Comparison of ENCODE assay signal across 12 cellular contexts in genomic region chr12:123398918-123399617, GRCh38. TPM values are rescaled to one million over a fixed set of nuclear protein-coding genes. Genes with fewer than 3 reads are reported as not detected.
DNase-seq lines count a peak whose midpoint lies in the region; ATAC-seq and TF ChIP-seq lines count a peak whose summit lies in the region.
"Had no signal": no experiment of that assay in that cellular context is flagged by ENCODE, and none has a peak within 500 bp of the region (broad histone marks: within the 10 kb centered on the region; RNA-seq: fewer than 3 reads in every experiment).

No MANE protein-coding gene starts in this region.

- H3K27ac ChIP-seq in ACC112 (ENCODE audit: low read depth, low read length) (peak overlapping the region; percentile 66), gastroesophageal sphincter (peak overlapping the region; percentile 25 to 90 (median 84)), osteoblast (ENCODE audit: low read depth, low read length) (peak overlapping the region; percentile 61)

- peaks cover 11% of the 10 kb centered on the region for H3K4me1 ChIP-seq in ACC112 (ENCODE audit: control insufficient read depth, insufficient read depth, low read length, unreplicated experiment)
- H3K4me1 ChIP-seq in gastroesophageal sphincter, result peaks cover 0 to 82% (median 30%) of the 10 kb centered on the region in 3 donors
- H3K4me1 ChIP-seq in osteoblast (ENCODE audit: insufficient read depth, low read length), result peaks cover 31% of the 10 kb centered on the region

- H3K79me2 ChIP-seq in ACC112 (ENCODE audit: control insufficient read depth, insufficient read depth, low read length, unreplicated experiment), result peaks cover 58% of the 10 kb centered on the region
- H3K79me2 ChIP-seq in osteoblast (ENCODE audit: insufficient read depth, low read length), result peaks cover 83% of the 10 kb centered on the region

- H3K9me3 ChIP-seq in gastroesophageal sphincter (no peaks in the 10 kb centered on the region), osteoblast (ENCODE audit: low read depth, low read length) (no peaks in the 10 kb centered on the region)

- intact Hi-C loops in activated CD8-positive, alpha-beta T cell treated with anti-CD3 and anti-CD28 coated beads for 36 hours (cut with micrococcal nuclease), result no loop called here

- no peak for ATAC-seq in activated CD8-positive, alpha-beta T cell treated with anti-CD3 and anti-CD28 coated beads for 36 hours
- peak; percentile 11 for ATAC-seq in gastroesophageal sphincter

- H3K9me3 Mint-ChIP-seq in activated CD8-positive, alpha-beta T cell treated with anti-CD3 and anti-CD28 coated beads for 36 hours, result no peaks in the 10 kb centered on the region

- H3K4me3 ChIP-seq in ACC112 (ENCODE audit: low read depth, low read length), result no peak overlapping the region
- H3K4me3 ChIP-seq in gastroesophageal sphincter, result peak overlapping the region in 1 of 2 donors; percentile 10
- H3K4me3 ChIP-seq in osteoblast (ENCODE audit: insufficient read depth, low read length), result peak overlapping the region; percentile 8

- no peak for TF ChIP-seq EP300 in gastroesophageal sphincter (IDR thresholded peaks at IDR 0.05)

- H3K4me1 Mint-ChIP-seq in activated CD8-positive, alpha-beta T cell treated with anti-CD3 and anti-CD28 coated beads for 36 hours (ENCODE audit: low read depth), result peaks cover 2% of the 10 kb centered on the region

- H4K20me1 ChIP-seq in osteoblast (ENCODE audit: insufficient read depth, low read length), result peaks cover 5% of the 10 kb centered on the region

- no peak overlapping the region for H3K4me3 Mint-ChIP-seq in activated CD8-positive, alpha-beta T cell treated with anti-CD3 and anti-CD28 coated beads for 36 hours

- peak overlapping the region; percentile 2 for H3K27ac Mint-ChIP-seq in activated CD8-positive, alpha-beta T cell treated with anti-CD3 and anti-CD28 coated beads for 36 hours

- no peak for TF ChIP-seq POLR2A in gastroesophageal sphincter (IDR thresholded peaks at IDR 0.05)

- no peak for DNase-seq in activated CD8-positive, alpha-beta T cell treated with anti-CD3 and anti-CD28 coated beads for 36 hours
- DNase-seq in osteoblast (ENCODE audit: insufficient read length, low spot score, missing footprints), result no peak
- no peak for DNase-seq in putamen (ENCODE audit: low spot score)
- no peak for DNase-seq in NCI-H2196 treated with DMSO at 0.1 percent for 48 hours (lab: John Stamatoyannopoulos, UW; ENCODE audit: unreplicated experiment)
- no peak for DNase-seq in middle frontal gyrus (ENCODE audit: extremely low spot score, low spot score)
- no peak for DNase-seq in DMS53 treated with DMSO at 0.1 percent for 48 hours (lab: John Stamatoyannopoulos, UW; ENCODE audit: unreplicated experiment)
- DNase-seq: ACHN; activated CD8-positive, alpha-beta memory T cell treated with anti-CD3 and anti-CD28 coated beads, Interleukin-2, amount 50 U/mL, for 4 hours; NCI-H187 treated with DMSO at 0.1 percent for 48 hours; OCI-M1 had no signal

- H3K36me3 Mint-ChIP-seq in activated CD8-positive, alpha-beta T cell treated with anti-CD3 and anti-CD28 coated beads for 36 hours (ENCODE audit: low read depth), result peaks cover 29% of the 10 kb centered on the region

- CTCF ChIA-PET in activated CD8-positive, alpha-beta T cell treated with anti-CD3 and anti-CD28 coated beads for 36 hours (lab: Charles Lee), result no interaction called here

- H3K27me3 ChIP-seq in ACC112 (ENCODE audit: insufficient read depth, low read length) (no peaks in the 10 kb centered on the region), gastroesophageal sphincter (no peaks in the 10 kb centered on the region), osteoblast (ENCODE audit: insufficient read depth, low read length) (no peaks in the 10 kb centered on the region)

- POLR2A ChIA-PET in activated CD8-positive, alpha-beta T cell treated with anti-CD3 and anti-CD28 coated beads for 36 hours (lab: Charles Lee), result no interaction called here

- H3K4me2 ChIP-seq in osteoblast (ENCODE audit: insufficient read depth, low read length), result peak overlapping the region; percentile 64

- WGBS in gastroesophageal sphincter (ENCODE audit: low coverage in 1 of 2), 2 donors, result 37 to 50% methylated on average over 4 to 5 of the region's 14 CpGs

- no peak for TF ChIP-seq CTCF in activated CD8-positive, alpha-beta T cell treated with anti-CD3 and anti-CD28 coated beads for 36 hours (IDR thresholded peaks at IDR 0.05)
- TF ChIP-seq CTCF in gastroesophageal sphincter (IDR thresholded peaks at IDR 0.05) (no peak), osteoblast (IDR thresholded peaks at IDR 0.05; ENCODE audit: extremely low read depth, low read depth, low read length) (no peak)

- H3K27me3 Mint-ChIP-seq in activated CD8-positive, alpha-beta T cell treated with anti-CD3 and anti-CD28 coated beads for 36 hours, result no peaks in the 10 kb centered on the region

- no peak overlapping the region for H2AFZ ChIP-seq in ACC112 (ENCODE audit: low read length, unreplicated experiment)
- peak overlapping the region; percentile 67 for H2AFZ ChIP-seq in osteoblast (ENCODE audit: low read length)

- H3K36me3 ChIP-seq in ACC112 (ENCODE audit: insufficient read depth, low read length) (peaks cover 26% of the 10 kb centered on the region; the same call in 1 of the 2 replicates), gastroesophageal sphincter (peaks cover 0 to 74% of the 10 kb centered on the region in 2 donors), osteoblast (ENCODE audit: insufficient read depth, low read length) (peaks cover 62% of the 10 kb centered on the region)

RNA-seq across cellular contexts. Expression of gene KMT5A, which starts 15.1 kb away (rescaled TPM):
- total RNA-seq in activated CD8-positive, alpha-beta T cell treated with anti-CD3 and anti-CD28 coated beads for 36 hours, result 10 to 100 TPM; 35.9 to 38.2 TPM
- 100 to 1,000 TPM in 1 of 4 donors, 10 to 100 TPM in 3; 46.1 to 126 (median 54.8) TPM for total RNA-seq in gastroesophageal sphincter
- total RNA-seq in osteoblast, result 49.6 and 51.0 TPM in 2 replicates

RNA-seq across cellular contexts. Expression of gene SBNO1, which starts 34.4 kb away (rescaled TPM):
- total RNA-seq in activated CD8-positive, alpha-beta T cell treated with anti-CD3 and anti-CD28 coated beads for 36 hours, result 10 to 100 TPM; 44.3 to 45.4 TPM
- total RNA-seq in gastroesophageal sphincter (10 to 100 TPM; 25.3 to 35.7 (median 33.2) TPM), osteoblast (28.6 and 30.4 TPM in 2 replicates)

RNA-seq across cellular contexts. Expression of gene RILPL2, which starts 37.4 kb away (rescaled TPM):
- total RNA-seq in activated CD8-positive, alpha-beta T cell treated with anti-CD3 and anti-CD28 coated beads for 36 hours, result 1 to 10 TPM; 9.0 to 9.3 TPM
- total RNA-seq in gastroesophageal sphincter (1 to 10 TPM; 6.2 to 9.2 (median 7.9) TPM), osteoblast (5.1 and 5.3 TPM in 2 replicates)

RNA-seq across cellular contexts. Expression of gene SNRNP35, which starts 58.9 kb away (rescaled TPM):
- total RNA-seq in activated CD8-positive, alpha-beta T cell treated with anti-CD3 and anti-CD28 coated beads for 36 hours, result 10 to 100 TPM; 18.4 to 25.4 TPM
- total RNA-seq in gastroesophageal sphincter, result 10 to 100 TPM; 16.3 to 17.6 (median 17.5) TPM
- total RNA-seq in osteoblast, result 10.3 and 15.6 TPM in 2 replicates
